Comparison of ENCODE assay signal across 8 cellular contexts in genomic region chr11:65713212-65713969, GRCh38. TPM values are rescaled to one million over a fixed set of nuclear protein-coding genes. Genes with fewer than 3 reads are reported as not detected.
DNase-seq lines count a peak whose midpoint lies in the region; ATAC-seq and TF ChIP-seq lines count a peak whose summit lies in the region.

No MANE protein-coding gene starts in this region.

- H3K36me3 ChIP-seq in BLaER1 treated with 17β-estradiol and CSF1 and Interleukin-3, amounts not matched to agents 10 nM and 100 nM: peaks cover 54 to 58% (median 57%) of the 10 kb centered on the region in 11 experiments
- H3K36me3 ChIP-seq in neural progenitor cell: peaks cover 2% of the 10 kb centered on the region

- H2AFZ ChIP-seq in neural progenitor cell (replicated peaks): no peak overlapping the region

- H4K20me1 ChIP-seq in BLaER1 treated with 17β-estradiol and CSF1 and Interleukin-3, amounts not matched to agents 10 nM and 100 nM: peaks cover 17 to 59% (median 50%) of the 10 kb centered on the region in 11 experiments; a peak in 21 of 22 replicates
- H4K20me1 ChIP-seq in neural progenitor cell (ENCODE audit: low read depth): peaks cover 8% of the 10 kb centered on the region

- peaks cover 29% of the 10 kb centered on the region for H3K36me3 Mint-ChIP-seq in neural progenitor cell

- H3F3A ChIP-seq in neural progenitor cell (ENCODE audit: low read depth): peaks cover 14% of the 10 kb centered on the region

- TF ChIP-seq CTCF in LNCaP clone FGC (IDR thresholded peaks at IDR 0.05; ENCODE audit: control insufficient read depth, extremely low read depth, insufficient read depth) (no peak), coronary artery (IDR thresholded peaks at IDR 0.05) (no peak), neural progenitor cell (IDR thresholded peaks at IDR 0.05) (no peak)

- H3K9me3 ChIP-seq in BLaER1 treated with 17β-estradiol and CSF1 and Interleukin-3, amounts not matched to agents 10 nM and 100 nM (replicated peaks in 1 of 11): no peaks in the 10 kb centered on the region
- no peaks in the 10 kb centered on the region for H3K9me3 ChIP-seq in neural progenitor cell (ENCODE audit: low read depth)

- DNase-seq in LNCaP clone FGC (ENCODE audit: low read depth) (no peak), coronary artery (ENCODE audit: low spot score) (no peak), neural progenitor cell (ENCODE audit: low spot score) (no peak), DMS53 (lab: John Stamatoyannopoulos, UW) (no peak)
- DNase-seq in stimulated activated naive CD4-positive, alpha-beta T cell treated with Interleukin-2 at 50 U/mL for 16 hours (lab: John Stamatoyannopoulos, UW): no peak

- H3K4me2 ChIP-seq in BLaER1 treated with 17β-estradiol and CSF1 and Interleukin-3, amounts not matched to agents 10 nM and 100 nM: peak overlapping the region; percentile 77 to 95 (median 92)
- peak overlapping the region; percentile 80 for H3K4me2 ChIP-seq in neural progenitor cell

- peaks cover 52 to 63% (median 58%) of the 10 kb centered on the region in 10 experiments for H3K4me1 ChIP-seq in BLaER1 treated with 17β-estradiol and CSF1 and Interleukin-3, amounts not matched to agents 10 nM and 100 nM
- H3K4me1 ChIP-seq in neural progenitor cell: peaks cover 4% of the 10 kb centered on the region

- H3K79me2 ChIP-seq in neural progenitor cell (ENCODE audit: low read depth): peaks cover 12% of the 10 kb centered on the region

- H3K27ac ChIP-seq in BLaER1 treated with 17β-estradiol and CSF1 and Interleukin-3, amounts not matched to agents 10 nM and 100 nM: peak overlapping the region in 6 of 11 experiments; percentile 95 to 100 (median 100); a peak in 10 of 22 replicates
- peak overlapping the region in 1 of 2 donors; percentile 98 for H3K27ac ChIP-seq in coronary artery
- no peak overlapping the region for H3K27ac ChIP-seq in neural progenitor cell

- no peak overlapping the region for H3K27ac Mint-ChIP-seq in neural progenitor cell

- no peak for ATAC-seq in HG02759 (IDR thresholded peaks at IDR 0.05; ENCODE audit: unreplicated experiment)
- no peak for ATAC-seq in HG03045 (IDR thresholded peaks at IDR 0.05; ENCODE audit: unreplicated experiment)

- H3K9me3 Mint-ChIP-seq in neural progenitor cell: no peaks in the 10 kb centered on the region

- peak overlapping the region; percentile 96 for H3K4me3 Mint-ChIP-seq in neural progenitor cell

- peaks cover 11% of the 10 kb centered on the region for H3K27me3 Mint-ChIP-seq in neural progenitor cell (ENCODE audit: insufficient read depth, low read depth)

- H3K4me3 ChIP-seq in BLaER1 treated with 17β-estradiol and CSF1 and Interleukin-3, amounts not matched to agents 10 nM and 100 nM: peak overlapping the region; percentile 60 to 80 (median 68); a peak in 19 of 20 replicates
- peak overlapping the region; percentile 73 for H3K4me3 ChIP-seq in LNCaP clone FGC (ENCODE audit: low read depth, low read length)
- peak overlapping the region; percentile 90 for H3K4me3 ChIP-seq in coronary artery
- peak overlapping the region; percentile 63 for H3K4me3 ChIP-seq in neural progenitor cell

- peaks cover 18% of the 10 kb centered on the region for H3K4me1 Mint-ChIP-seq in neural progenitor cell

- peak overlapping the region; percentile 90 to 99 (median 97); a peak in 21 of 22 replicates for H3K9ac ChIP-seq in BLaER1 treated with 17β-estradiol and CSF1 and Interleukin-3, amounts not matched to agents 10 nM and 100 nM
- H3K9ac ChIP-seq in neural progenitor cell: no peak overlapping the region

- H3K27me3 ChIP-seq in BLaER1 treated with 17β-estradiol and CSF1 and Interleukin-3, amounts not matched to agents 10 nM and 100 nM: no peaks in the 10 kb centered on the region
- H3K27me3 ChIP-seq in neural progenitor cell: no peaks in the 10 kb centered on the region

RNA-seq across cellular contexts. Expression of gene KAT5, which starts 1.3 kb away (rescaled TPM):
- 21.0 and 41.7 TPM in 2 replicates for total RNA-seq in neural progenitor cell (ENCODE audit: low replicate concordance)

RNA-seq across cellular contexts. Expression of gene RNASEH2C, which starts 7.2 kb away (rescaled TPM):
- total RNA-seq in neural progenitor cell (ENCODE audit: low replicate concordance): 23.4 and 53.3 TPM in 2 replicates

RNA-seq across cellular contexts. Expression of gene RELA, which starts 50.7 kb away (rescaled TPM):
- 11.0 and 14.7 TPM in 2 replicates for total RNA-seq in neural progenitor cell (ENCODE audit: low replicate concordance)
